ENCODE assay signal across 8 cellular contexts in genomic region chr17:45317113-45317820, GRCh38. TPM values are rescaled to one million over a fixed set of nuclear protein-coding genes. Genes with fewer than 3 reads are reported as not detected.
A peak's percentile ranks its signal among the peaks of the same experiment; 100 is the strongest.
DNase-seq lines count a peak whose midpoint lies in the region; ATAC-seq and TF ChIP-seq lines count a peak whose summit lies in the region.

No MANE protein-coding gene starts in this region.

- no peaks in the 10 kb centered on the region for H3K9me3 ChIP-seq in upper lobe of right lung

- peak; percentile 62 for TF ChIP-seq POLR2A in GM15510 (IDR thresholded peaks at IDR 0.05; ENCODE audit: borderline replicate concordance, extremely low read depth, insufficient read length)

- peaks cover 55% of the 10 kb centered on the region for H3K4me1 ChIP-seq in upper lobe of right lung

- intact Hi-C loops in left cardiac atrium (cut with DNase I) (loop anchor here (5.0 to 10.0 kb wide), 2 partner anchors 55 to 68 kb away; no protein-coding TSS in a partner anchor), posterior vena cava (cut with DNase I) (loop anchor here in 1 of 2 donors (5.0 kb wide), 1 partner anchor 170 kb away; the partner anchor contains the start of gene HEXIM1), upper lobe of right lung (cut with DNase I) (no loop called here)

- H3K27ac ChIP-seq in upper lobe of right lung, result peak overlapping the region; percentile 94

- peak overlapping the region; percentile 91 for H3K4me3 ChIP-seq in upper lobe of right lung

- no peaks in the 10 kb centered on the region for H3K36me3 ChIP-seq in upper lobe of right lung

- TF ChIP-seq CTCF in upper lobe of right lung (IDR thresholded peaks at IDR 0.05), result no peak

- peak; percentile 99 for DNase-seq in NCI-H146 treated with DMSO at 0.1 percent for 48 hours (lab: John Stamatoyannopoulos, UW; ENCODE audit: unreplicated experiment)
- peak; percentile 99 to 100 (median 100) for DNase-seq in T-helper 1 cell
- peak; percentile 89 to 100 (median 99) for DNase-seq in amygdala (lab: John Stamatoyannopoulos, UW)
- DNase-seq in left cardiac atrium, result peak; percentile 100
- peak; percentile 100 for DNase-seq in posterior vena cava (ENCODE audit: low spot score)
- peak; percentile 100 for DNase-seq in upper lobe of right lung

- no peaks in the 10 kb centered on the region for H3K27me3 ChIP-seq in upper lobe of right lung

- ATAC-seq in HG02884 (IDR thresholded peaks at IDR 0.05; ENCODE audit: unreplicated experiment), result peak; percentile 67
- ATAC-seq in left cardiac atrium, result peak; percentile 92 to 93
- peak; percentile 95 for ATAC-seq in upper lobe of right lung

RNA-seq across cellular contexts. Expression of gene MAP3K14, which starts 0.4 kb away (rescaled TPM):
- 10 to 100 TPM; 13.4 to 13.5 TPM for total RNA-seq in left cardiac atrium
- total RNA-seq in posterior vena cava, result 1 to 10 TPM; 9.1 to 9.7 TPM
- 9.9 TPM for total RNA-seq in upper lobe of right lung

RNA-seq across cellular contexts. Expression of gene SPATA32, which starts 55.4 kb away (rescaled TPM):
- total RNA-seq in left cardiac atrium (not detected), posterior vena cava (not detected), upper lobe of right lung (not detected)

Comparison
In these comparisons a context has a peak if more than half of its experiments do, and no peak if none do; other contexts are left out.
1. Peak in every context shown above with its lines: DNase-seq, ATAC-seq, H3K4me3 ChIP-seq and H3K27ac ChIP-seq.